10 cellular contexts compared by ENCODE assay signal in genomic region chr9:131734781-131735180, GRCh38. TPM values are rescaled to one million over a fixed set of nuclear protein-coding genes. Genes with fewer than 3 reads are reported as not detected.
A peak's percentile ranks its signal among the peaks of the same experiment; 100 is the strongest.
DNase-seq lines count a peak whose midpoint lies in the region; ATAC-seq and TF ChIP-seq lines count a peak whose summit lies in the region.
"Had no signal": no experiment of that assay in that cellular context is flagged by ENCODE, and none has a peak within 500 bp of the region (broad histone marks: within the 10 kb centered on the region; RNA-seq: fewer than 3 reads in every experiment).

No MANE protein-coding gene starts in this region.

- H3K27ac ChIP-seq in right atrium auricular region, result peak overlapping the region; percentile 71 to 72
- peak overlapping the region; percentile 84 for H3K27ac ChIP-seq in mesodermal cell (ENCODE audit: low read depth, low read length, severe bottlenecking)
- no peak overlapping the region for H3K27ac ChIP-seq in brain microvascular endothelial cell

- H3K27me3 ChIP-seq in right atrium auricular region, result no peaks in the 10 kb centered on the region
- H3K27me3 ChIP-seq in brain microvascular endothelial cell (replicated peaks), result no peaks in the 10 kb centered on the region

- H3K4me3 ChIP-seq in right atrium auricular region (no peak overlapping the region), mesodermal cell (ENCODE audit: extremely low read depth, insufficient read depth, low read length, poor library complexity, severe bottlenecking) (no peak overlapping the region), brain microvascular endothelial cell (ENCODE audit: low read depth, low read length) (no peak overlapping the region)

- intact Hi-C loops in Right ventricle myocardium inferior (cut with DNase I), result no loop called here

- no peak for TF ChIP-seq CTCF in right atrium auricular region (IDR thresholded peaks at IDR 0.05)
- no peak for TF ChIP-seq CTCF in brain microvascular endothelial cell (IDR thresholded peaks at IDR 0.05; ENCODE audit: low read depth, low read length, missing control alignments)

- WGBS in mesodermal cell (ENCODE audit: insufficient coverage in 2 of 2), 2 experiments, result 92 to 93% methylated on average over 6 to 8 of the region's 8 CpGs

- H3K36me3 Mint-ChIP-seq in activated naive CD4-positive, alpha-beta T cell treated with anti-CD3 and anti-CD28 coated beads, Interleukin-2, amount 50 U/mL, for 72 hours, result peaks cover 15 to 24% of the 10 kb centered on the region in 2 donors

- ATAC-seq in Right ventricle myocardium inferior, result no peak
- ATAC-seq in activated naive CD4-positive, alpha-beta T cell treated with anti-CD3 and anti-CD28 coated beads, Interleukin-2, amount 50 U/mL, for 72 hours, result no peak
- ATAC-seq in GM21723 (IDR thresholded peaks at IDR 0.05; ENCODE audit: unreplicated experiment), result no peak
- no peak for ATAC-seq in HG03469 (IDR thresholded peaks at IDR 0.05; ENCODE audit: unreplicated experiment)

- DNase-seq in right atrium auricular region (ENCODE audit: low spot score), result no peak
- DNase-seq in Right ventricle myocardium inferior (ENCODE audit: missing footprints), result no peak
- no peak for DNase-seq in activated naive CD4-positive, alpha-beta T cell treated with anti-CD3 and anti-CD28 coated beads, Interleukin-2, amount 50 U/mL, for 72 hours (ENCODE audit: low spot score in 2 of 2)
- no peak for DNase-seq in T1000 (lab: John Stamatoyannopoulos, UW)
- no peak for DNase-seq in brain microvascular endothelial cell
- DNase-seq: activated CD8-positive, alpha-beta memory T cell treated with anti-CD3 and anti-CD28 coated beads for 24 hours; occipital lobe had no signal

- H3K36me3 ChIP-seq in right atrium auricular region, result no peaks in the 10 kb centered on the region
- peaks cover 12% of the 10 kb centered on the region for H3K36me3 ChIP-seq in mesodermal cell (ENCODE audit: control insufficient read depth, insufficient read depth, low read length)
- H3K36me3 ChIP-seq in brain microvascular endothelial cell (replicated peaks), result no peaks in the 10 kb centered on the region

- in situ Hi-C loops in brain microvascular endothelial cell (cut with HindIII; ENCODE audit: low pct_ligation_motif_present, low sequenced_read_pairs), result no loop called here

- peak overlapping the region; percentile 89 to 92 for H3K27ac Mint-ChIP-seq in activated naive CD4-positive, alpha-beta T cell treated with anti-CD3 and anti-CD28 coated beads, Interleukin-2, amount 50 U/mL, for 72 hours

- H3K9me3 Mint-ChIP-seq in activated naive CD4-positive, alpha-beta T cell treated with anti-CD3 and anti-CD28 coated beads, Interleukin-2, amount 50 U/mL, for 72 hours, result no peaks in the 10 kb centered on the region

- peaks cover 0 to 89% of the 10 kb centered on the region in 2 donors for H3K4me1 ChIP-seq in right atrium auricular region
- H3K4me1 ChIP-seq in mesodermal cell (ENCODE audit: control insufficient read depth, insufficient read depth, low read length, poor library complexity, severe bottlenecking), result peaks cover 65% of the 10 kb centered on the region

- H3K9me3 ChIP-seq in right atrium auricular region (no peaks in the 10 kb centered on the region), mesodermal cell (ENCODE audit: control insufficient read depth, low read length) (no peaks in the 10 kb centered on the region)

RNA-seq across cellular contexts. Expression of gene RAPGEF1, which starts 5.1 kb away (rescaled TPM):
- total RNA-seq in right atrium auricular region (10 to 100 TPM; 59.5 to 65.1 TPM), Right ventricle myocardium inferior (125 TPM)
- 100 to 1,000 TPM in 1 of 2 donors, 10 to 100 TPM in 1; 45.8 to 105 TPM for total RNA-seq in activated naive CD4-positive, alpha-beta T cell treated with anti-CD3 and anti-CD28 coated beads, Interleukin-2, amount 50 U/mL, for 72 hours
- polyA plus RNA-seq in mesodermal cell (2013, experiment 1 of 2), result 44.1 TPM
- 41.0 TPM for polyA plus RNA-seq in mesodermal cell (2013, experiment 2 of 2)
